In genomic region chr9:131239307-131239975, GRCh38 we compare ENCODE assay signal across 12 cellular contexts. TPM values are rescaled to one million over a fixed set of nuclear protein-coding genes. Genes with fewer than 3 reads are reported as not detected.
DNase-seq lines count a peak whose midpoint lies in the region; ATAC-seq, FAIRE-seq and TF ChIP-seq lines count a peak whose summit lies in the region.
"Had no signal": no experiment of that assay in that cellular context is flagged by ENCODE, and none has a peak within 500 bp of the region (broad histone marks: within the 10 kb centered on the region; RNA-seq: fewer than 3 reads in every experiment).

No MANE protein-coding gene starts in this region.

- H2AFZ ChIP-seq in OCI-LY7 (ENCODE audit: low read length), result no peak overlapping the region

- no peaks in the 10 kb centered on the region for H4K20me1 ChIP-seq in OCI-LY7 (ENCODE audit: insufficient read depth, low read length)

- no peaks in the 10 kb centered on the region for H3K27me3 Mint-ChIP-seq in activated CD8-positive, alpha-beta T cell treated with anti-CD3 and anti-CD28 coated beads for 36 hours
- no peaks in the 10 kb centered on the region for H3K27me3 Mint-ChIP-seq in stimulated activated memory B cell treated with anti-CD40 and anti-IgM and Interleukin-4, amounts not matched to agents 10 μg/mL and 1 μg/mL and 100 μg/mL, for 72 hours

- ATAC-seq in Right ventricle myocardium superior (ENCODE audit: poor library complexity) (no peak), HG03108 (IDR thresholded peaks at IDR 0.05; ENCODE audit: unreplicated experiment) (no peak)
- ATAC-seq in activated CD8-positive, alpha-beta T cell treated with anti-CD3 and anti-CD28 coated beads for 36 hours, result no peak
- ATAC-seq in stimulated activated memory B cell treated with anti-CD40 and anti-IgM and Interleukin-4, amounts not matched to agents 10 μg/mL and 1 μg/mL and 100 μg/mL, for 72 hours, result no peak
- ATAC-seq: foreskin keratinocyte had no signal

- H3K27ac Mint-ChIP-seq in activated CD8-positive, alpha-beta T cell treated with anti-CD3 and anti-CD28 coated beads for 36 hours, result peak overlapping the region; percentile 70
- H3K27ac Mint-ChIP-seq in stimulated activated memory B cell treated with anti-CD40 and anti-IgM and Interleukin-4, amounts not matched to agents 10 μg/mL and 1 μg/mL and 100 μg/mL, for 72 hours, result peak overlapping the region; percentile 93

- peaks cover 30% of the 10 kb centered on the region for H3K4me1 Mint-ChIP-seq in activated CD8-positive, alpha-beta T cell treated with anti-CD3 and anti-CD28 coated beads for 36 hours (ENCODE audit: low read depth)
- peaks cover 15% of the 10 kb centered on the region for H3K4me1 Mint-ChIP-seq in stimulated activated memory B cell treated with anti-CD40 and anti-IgM and Interleukin-4, amounts not matched to agents 10 μg/mL and 1 μg/mL and 100 μg/mL, for 72 hours

- H3K27ac ChIP-seq in cardiac muscle cell (peak overlapping the region; percentile 100), kidney (ENCODE audit: low read depth in 2 of 2, low read length in 2 of 2) (no peak overlapping the region), OCI-LY7 (ENCODE audit: low read depth, low read length, poor library complexity, severe bottlenecking) (no peak overlapping the region)
- H3K27ac ChIP-seq: foreskin keratinocyte had no signal

- DNase-seq in cardiac muscle cell (ENCODE audit: low read depth in 1 of 2, low spot score in 1 of 2) (no peak), Right ventricle myocardium superior (no peak), kidney (peak; percentile 65), OCI-LY7 (ENCODE audit: low spot score) (no peak), amygdala (lab: John Stamatoyannopoulos, UW) (no peak)
- DNase-seq in activated CD8-positive, alpha-beta T cell treated with anti-CD3 and anti-CD28 coated beads for 36 hours, result no peak
- DNase-seq: activated effector memory CD4-positive, alpha-beta T cell treated with Interleukin-2 at 50 U/mL for 16 hours; foreskin keratinocyte; stimulated activated naive CD4-positive, alpha-beta T cell treated with Interleukin-2 at 50 U/mL for 16 hours had no signal

- no peaks in the 10 kb centered on the region for H3K27me3 ChIP-seq in cardiac muscle cell
- H3K27me3 ChIP-seq: foreskin keratinocyte had no signal

- FAIRE-seq in kidney (lab: Jason Lieb, UNC), result no peak
- FAIRE-seq: TTC549 had no signal

- POLR2A ChIA-PET in activated CD8-positive, alpha-beta T cell treated with anti-CD3 and anti-CD28 coated beads for 36 hours (lab: Charles Lee), result interaction anchor here (0.9 to 6.5 kb wide), 8 partner anchors 11 to 179 kb away, joined by 3 to 74 read pairs (median 5); no protein-coding TSS in a partner anchor
- POLR2A ChIA-PET in OCI-LY7 (lab: Charles Lee), result no interaction called here

- intact Hi-C loops in Right ventricle myocardium superior (cut with DNase I), result loop anchor here (5.0 kb wide), 2 partner anchors 38 to 98 kb away; partner anchors contain the start of gene FAM78A
- intact Hi-C loops in activated CD8-positive, alpha-beta T cell treated with anti-CD3 and anti-CD28 coated beads for 36 hours (cut with micrococcal nuclease), result loop anchor here (5.0 kb wide), 1 partner anchor 33 kb away; no protein-coding TSS in a partner anchor
- intact Hi-C loops in kidney (cut with DNase I), result no loop called here
- intact Hi-C loops in OCI-LY7 (cut with micrococcal nuclease; ENCODE audit: unreplicated experiment), result no loop called here

- no peak overlapping the region for H3K4me3 Mint-ChIP-seq in activated CD8-positive, alpha-beta T cell treated with anti-CD3 and anti-CD28 coated beads for 36 hours
- H3K4me3 Mint-ChIP-seq in stimulated activated memory B cell treated with anti-CD40 and anti-IgM and Interleukin-4, amounts not matched to agents 10 μg/mL and 1 μg/mL and 100 μg/mL, for 72 hours, result peak overlapping the region; percentile 33

- CTCF ChIA-PET in activated CD8-positive, alpha-beta T cell treated with anti-CD3 and anti-CD28 coated beads for 36 hours (lab: Charles Lee), result interaction anchor here (1.4 to 3.3 kb wide), 3 partner anchors 9 to 97 kb away, joined by 3 to 17 read pairs (median 6); no protein-coding TSS in a partner anchor
- CTCF ChIA-PET in OCI-LY7 (lab: Charles Lee; ENCODE audit: unreplicated experiment), result no interaction called here

- no peaks in the 10 kb centered on the region for H3K79me2 ChIP-seq in OCI-LY7 (ENCODE audit: insufficient read depth, low read depth, low read length)

- no peaks in the 10 kb centered on the region for H3K9me2 ChIP-seq in OCI-LY7 (ENCODE audit: insufficient read depth, low read length)

- H3K4me3 ChIP-seq in cardiac muscle cell, result no peak overlapping the region
- H3K4me3 ChIP-seq in kidney (ENCODE audit: low read length in 2 of 2), result no peak overlapping the region
- no peak overlapping the region for H3K4me3 ChIP-seq in OCI-LY7 (ENCODE audit: low read depth, low read length, poor library complexity, severe bottlenecking)

- peaks cover 3% of the 10 kb centered on the region for H3K9me3 Mint-ChIP-seq in activated CD8-positive, alpha-beta T cell treated with anti-CD3 and anti-CD28 coated beads for 36 hours
- H3K9me3 Mint-ChIP-seq in stimulated activated memory B cell treated with anti-CD40 and anti-IgM and Interleukin-4, amounts not matched to agents 10 μg/mL and 1 μg/mL and 100 μg/mL, for 72 hours, result peaks cover 4% of the 10 kb centered on the region

- no peak for TF ChIP-seq CTCF in cardiac muscle cell (IDR thresholded peaks at IDR 0.05; ENCODE audit: low read depth, low read length)
- no peak for TF ChIP-seq CTCF in activated CD8-positive, alpha-beta T cell treated with anti-CD3 and anti-CD28 coated beads for 36 hours (IDR thresholded peaks at IDR 0.05)
- no peak for TF ChIP-seq CTCF in kidney (IDR thresholded peaks at IDR 0.05; ENCODE audit: borderline replicate concordance, extremely low read depth, insufficient read depth)
- no peak for TF ChIP-seq CTCF in OCI-LY7 (conservative IDR thresholded peaks at IDR 0.05; ENCODE audit: low read length)

- no peak overlapping the region for H3K4me2 ChIP-seq in OCI-LY7 (ENCODE audit: low read length)

- H3K36me3 ChIP-seq in cardiac muscle cell (no peaks in the 10 kb centered on the region), kidney (ENCODE audit: control insufficient read depth in 1 of 2, insufficient read depth in 2 of 2, low read length in 2 of 2) (no peaks in the 10 kb centered on the region), OCI-LY7 (ENCODE audit: insufficient read depth, low read length) (peaks cover 6% of the 10 kb centered on the region; the same call in 1 of the 2 replicates)

- no peak overlapping the region for H3K9ac ChIP-seq in kidney (ENCODE audit: low read length in 2 of 2)

- no peaks in the 10 kb centered on the region for H3K9me3 ChIP-seq in cardiac muscle cell (ENCODE audit: low read depth)
- H3K9me3 ChIP-seq in kidney (ENCODE audit: control insufficient read depth in 1 of 2, low read length in 2 of 2), result no peaks in the 10 kb centered on the region
- no peaks in the 10 kb centered on the region for H3K9me3 ChIP-seq in OCI-LY7 (ENCODE audit: low read length)

- no TSS peak for BruUV-seq in OCI-LY7 (replicated peaks; lab: Mats Ljungman, UMichigan)

- H3K4me1 ChIP-seq in cardiac muscle cell (ENCODE audit: low read depth), result peaks cover 62% of the 10 kb centered on the region
- peaks cover 0 to 3% of the 10 kb centered on the region in 2 donors for H3K4me1 ChIP-seq in kidney (ENCODE audit: control insufficient read depth in 1 of 2, insufficient read depth in 1 of 2, low read depth in 1 of 2, low read length in 2 of 2)
- peaks cover 9% of the 10 kb centered on the region for H3K4me1 ChIP-seq in OCI-LY7 (ENCODE audit: insufficient read depth, low read length, poor library complexity, severe bottlenecking)

- peaks cover 5% of the 10 kb centered on the region for H3K36me3 Mint-ChIP-seq in activated CD8-positive, alpha-beta T cell treated with anti-CD3 and anti-CD28 coated beads for 36 hours (ENCODE audit: low read depth)
- H3K36me3 Mint-ChIP-seq in stimulated activated memory B cell treated with anti-CD40 and anti-IgM and Interleukin-4, amounts not matched to agents 10 μg/mL and 1 μg/mL and 100 μg/mL, for 72 hours, result peaks cover 12% of the 10 kb centered on the region

RNA-seq across cellular contexts. Expression of gene FAM78A, which starts 36.9 kb away (rescaled TPM):
- total RNA-seq in cardiac muscle cell, result 39.6 and 42.6 TPM in 2 replicates
- polyA plus RNA-seq in cardiac muscle cell, result 21.5 and 29.5 TPM in 2 replicates
- total RNA-seq in Right ventricle myocardium superior, result 55.7 TPM
- total RNA-seq in activated CD8-positive, alpha-beta T cell treated with anti-CD3 and anti-CD28 coated beads for 36 hours, result 10 to 100 TPM; 36.2 to 39.8 TPM
- total RNA-seq in kidney, result 6.1 TPM
- 1.6 TPM for polyA plus RNA-seq in kidney (ENCODE audit: insufficient read depth, low read depth, low replicate concordance)
- 17.8 and 25.0 TPM in 2 replicates for total RNA-seq in OCI-LY7 (2014; rRNA removed; shearing (Covaris generic))
- 35.0 and 38.4 TPM in 2 replicates for total RNA-seq in OCI-LY7 (2022)

RNA-seq across cellular contexts. Expression of gene PLPP7, which starts 50.1 kb away (rescaled TPM):
- total RNA-seq in cardiac muscle cell (50.3 and 52.5 TPM in 2 replicates), Right ventricle myocardium superior (115 TPM), kidney (4.0 TPM), OCI-LY7 (2022) (0.11 and 0.28 TPM in 2 replicates)
- polyA plus RNA-seq in cardiac muscle cell (36.9 and 42.5 TPM in 2 replicates), kidney (ENCODE audit: insufficient read depth, low read depth, low replicate concordance) (5.5 TPM)
- under 1 TPM in 1 of 2 experiments, not detected in 1; 0.11 TPM for total RNA-seq in activated CD8-positive, alpha-beta T cell treated with anti-CD3 and anti-CD28 coated beads for 36 hours
- total RNA-seq in OCI-LY7 (2014; rRNA removed; shearing (Covaris generic)), result 0.16 and 0.46 TPM in 2 replicates
- total RNA-seq: foreskin keratinocyte had no signal
- polyA plus RNA-seq: foreskin keratinocyte had no signal

Comparison
In these comparisons a context has a peak if more than half of its experiments do, and no peak if none do; other contexts are left out.
1. RNA of gene PLPP7, which starts 50.1 kb away (total RNA-seq): 115 TPM in Right ventricle myocardium superior (single experiment) and 50.3 to 52.5 TPM in cardiac muscle cell; 4.0 TPM in kidney (single experiment), 0.11 TPM in activated CD8-positive, alpha-beta T cell treated with anti-CD3 and anti-CD28 coated beads for 36 hours and 0.11 to 0.46 TPM in OCI-LY7; every median in the first group is over 10 times any median in the second.
2. intact Hi-C loops: an anchor here in Right ventricle myocardium superior (5.0 kb wide) and activated CD8-positive, alpha-beta T cell treated with anti-CD3 and anti-CD28 coated beads for 36 hours (5.0 kb wide); none called in kidney and OCI-LY7.